In genomic region chr19:55545913-55546495, GRCh38 we compare ENCODE assay signal across 1 cellular context.
TF ChIP-seq lines count a peak whose summit lies in the region.

No MANE protein-coding gene starts in this region.

TF ChIP-seq in HepG2, 621 proteins besides CTCF, POLR2A, EP300 and RAD21:
- TF ChIP-seq, protein P1, sequence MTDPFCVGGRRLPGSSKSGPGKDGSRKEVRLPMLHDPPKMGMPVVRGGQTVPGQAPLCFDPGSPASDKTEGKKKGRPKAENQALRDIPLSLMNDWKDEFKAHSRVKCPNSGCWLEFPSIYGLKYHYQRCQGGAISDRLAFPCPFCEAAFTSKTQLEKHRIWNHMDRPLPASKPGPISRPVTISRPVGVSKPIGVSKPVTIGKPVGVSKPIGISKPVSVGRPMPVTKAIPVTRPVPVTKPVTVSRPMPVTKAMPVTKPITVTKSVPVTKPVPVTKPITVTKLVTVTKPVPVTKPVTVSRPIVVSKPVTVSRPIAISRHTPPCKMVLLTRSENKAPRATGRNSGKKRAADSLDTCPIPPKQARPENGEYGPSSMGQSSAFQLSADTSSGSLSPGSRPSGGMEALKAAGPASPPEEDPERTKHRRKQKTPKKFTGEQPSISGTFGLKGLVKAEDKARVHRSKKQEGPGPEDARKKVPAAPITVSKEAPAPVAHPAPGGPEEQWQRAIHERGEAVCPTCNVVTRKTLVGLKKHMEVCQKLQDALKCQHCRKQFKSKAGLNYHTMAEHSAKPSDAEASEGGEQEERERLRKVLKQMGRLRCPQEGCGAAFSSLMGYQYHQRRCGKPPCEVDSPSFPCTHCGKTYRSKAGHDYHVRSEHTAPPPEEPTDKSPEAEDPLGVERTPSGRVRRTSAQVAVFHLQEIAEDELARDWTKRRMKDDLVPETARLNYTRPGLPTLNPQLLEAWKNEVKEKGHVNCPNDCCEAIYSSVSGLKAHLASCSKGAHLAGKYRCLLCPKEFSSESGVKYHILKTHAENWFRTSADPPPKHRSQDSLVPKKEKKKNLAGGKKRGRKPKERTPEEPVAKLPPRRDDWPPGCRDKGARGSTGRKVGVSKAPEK (CRISPR knock-in tag; IDR thresholded peaks at IDR 0.05; ENCODE audit: borderline replicate concordance), result no peak
- no peak for TF ChIP-seq BORCS8-MEF2B (CRISPR knock-in tag; IDR thresholded peaks at IDR 0.05)
- no peak for TF ChIP-seq MBNL3 (CRISPR knock-in tag; conservative IDR thresholded peaks at IDR 0.05)
- TF ChIP-seq XRCC5 (optimal IDR thresholded peaks at IDR 0.05; ENCODE audit: low read length), result no peak
- no peak for TF ChIP-seq ONECUT2 (CRISPR knock-in tag; IDR thresholded peaks at IDR 0.05)
- TF ChIP-seq FOSL2 (CRISPR knock-in tag; IDR thresholded peaks at IDR 0.05), result 0 out of 2 replicates have a peak, but pooled peaks have one; percentile 17
- no peak for TF ChIP-seq HOXA7 (CRISPR knock-in tag; IDR thresholded peaks at IDR 0.05)
- no peak for TF ChIP-seq NCOA2 (CRISPR knock-in tag; IDR thresholded peaks at IDR 0.05)
- TF ChIP-seq, protein P2, sequence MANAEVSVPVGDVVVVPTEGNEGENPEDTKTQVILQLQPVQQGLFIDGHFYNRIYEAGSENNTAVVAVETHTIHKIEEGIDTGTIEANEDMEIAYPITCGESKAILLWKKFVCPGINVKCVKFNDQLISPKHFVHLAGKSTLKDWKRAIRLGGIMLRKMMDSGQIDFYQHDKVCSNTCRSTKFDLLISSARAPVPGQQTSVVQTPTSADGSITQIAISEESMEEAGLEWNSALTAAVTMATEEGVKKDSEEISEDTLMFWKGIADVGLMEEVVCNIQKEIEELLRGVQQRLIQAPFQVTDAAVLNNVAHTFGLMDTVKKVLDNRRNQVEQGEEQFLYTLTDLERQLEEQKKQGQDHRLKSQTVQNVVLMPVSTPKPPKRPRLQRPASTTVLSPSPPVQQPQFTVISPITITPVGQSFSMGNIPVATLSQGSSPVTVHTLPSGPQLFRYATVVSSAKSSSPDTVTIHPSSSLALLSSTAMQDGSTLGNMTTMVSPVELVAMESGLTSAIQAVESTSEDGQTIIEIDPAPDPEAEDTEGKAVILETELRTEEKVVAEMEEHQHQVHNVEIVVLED (CRISPR knock-in tag; IDR thresholded peaks at IDR 0.05; ENCODE audit: borderline replicate concordance), result no peak
- no peak for TF ChIP-seq SRY (CRISPR knock-in tag; IDR thresholded peaks at IDR 0.05)
- no peak for TF ChIP-seq MED1 (CRISPR knock-in tag; IDR thresholded peaks at IDR 0.05)
- TF ChIP-seq SAP130 (CRISPR knock-in tag; IDR thresholded peaks at IDR 0.05; ENCODE audit: low read depth), result peak; percentile 47; the same call in 1 of the 2 replicates
- no peak for TF ChIP-seq ZNF224 (CRISPR knock-in tag; IDR thresholded peaks at IDR 0.05)
- TF ChIP-seq MXD4 (CRISPR knock-in tag; IDR thresholded peaks at IDR 0.05), result no peak
- TF ChIP-seq, protein P3, sequence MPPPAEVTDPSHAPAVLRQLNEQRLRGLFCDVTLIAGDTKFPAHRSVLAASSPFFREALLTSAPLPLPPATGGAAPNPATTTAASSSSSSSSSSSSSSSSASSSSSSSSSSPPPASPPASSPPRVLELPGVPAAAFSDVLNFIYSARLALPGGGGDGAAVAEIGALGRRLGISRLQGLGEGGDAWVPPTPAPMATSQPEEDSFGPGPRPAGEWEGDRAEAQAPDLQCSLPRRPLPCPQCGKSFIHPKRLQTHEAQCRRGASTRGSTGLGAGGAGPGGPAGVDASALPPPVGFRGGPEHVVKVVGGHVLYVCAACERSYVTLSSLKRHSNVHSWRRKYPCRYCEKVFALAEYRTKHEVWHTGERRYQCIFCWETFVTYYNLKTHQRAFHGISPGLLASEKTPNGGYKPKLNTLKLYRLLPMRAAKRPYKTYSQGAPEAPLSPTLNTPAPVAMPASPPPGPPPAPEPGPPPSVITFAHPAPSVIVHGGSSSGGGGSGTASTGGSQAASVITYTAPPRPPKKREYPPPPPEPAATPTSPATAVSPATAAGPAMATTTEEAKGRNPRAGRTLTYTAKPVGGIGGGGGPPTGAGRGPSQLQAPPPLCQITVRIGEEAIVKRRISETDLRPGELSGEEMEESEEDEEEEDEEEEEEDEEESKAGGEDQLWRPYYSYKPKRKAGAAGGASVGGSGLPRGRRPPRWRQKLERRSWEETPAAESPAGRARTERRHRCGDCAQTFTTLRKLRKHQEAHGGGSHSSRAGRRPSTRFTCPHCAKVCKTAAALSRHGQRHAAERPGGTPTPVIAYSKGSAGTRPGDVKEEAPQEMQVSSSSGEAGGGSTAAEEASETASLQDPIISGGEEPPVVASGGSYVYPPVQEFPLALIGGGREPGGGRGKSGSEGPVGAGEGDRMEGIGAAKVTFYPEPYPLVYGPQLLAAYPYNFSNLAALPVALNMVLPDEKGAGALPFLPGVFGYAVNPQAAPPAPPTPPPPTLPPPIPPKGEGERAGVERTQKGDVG (CRISPR knock-in tag; IDR thresholded peaks at IDR 0.05; ENCODE audit: borderline replicate concordance), result no peak
- no peak for TF ChIP-seq SMAD3 (CRISPR knock-in tag; IDR thresholded peaks at IDR 0.05)
- 0 out of 2 replicates have a peak, but pooled peaks have one; percentile 15 for TF ChIP-seq GATAD2A (CRISPR knock-in tag; IDR thresholded peaks at IDR 0.05)
- no peak for TF ChIP-seq ZNF101 (CRISPR knock-in tag; IDR thresholded peaks at IDR 0.05; ENCODE audit: borderline replicate concordance, low read depth)
- TF ChIP-seq ZNF850 (CRISPR knock-in tag; conservative IDR thresholded peaks at IDR 0.05), result no peak
- TF ChIP-seq BRD4 (CRISPR knock-in tag; IDR thresholded peaks at IDR 0.05), result no peak
- no peak for TF ChIP-seq HDAC1 (CRISPR knock-in tag; IDR thresholded peaks at IDR 0.05)
- no peak for TF ChIP-seq ZBTB49 (CRISPR knock-in tag; IDR thresholded peaks at IDR 0.05; ENCODE audit: borderline replicate concordance)
- TF ChIP-seq TBX2 (CRISPR knock-in tag; IDR thresholded peaks at IDR 0.05; ENCODE audit: borderline replicate concordance), result no peak
- no peak for TF ChIP-seq SOX13 (IDR thresholded peaks at IDR 0.05)
- TF ChIP-seq SOX13 (CRISPR knock-in tag; conservative IDR thresholded peaks at IDR 0.05 in 1 of 2, IDR thresholded peaks at IDR 0.05 in 1 of 2), result 0 out of 4 replicates have a peak, but pooled peaks of 1 of the 2 experiments have one; percentile 26
- no peak for TF ChIP-seq REPIN1 (CRISPR knock-in tag; IDR thresholded peaks at IDR 0.05; ENCODE audit: borderline replicate concordance, low read depth)
- TF ChIP-seq SETDB1 (CRISPR knock-in tag; IDR thresholded peaks at IDR 0.05; ENCODE audit: borderline replicate concordance), result no peak
- no peak for TF ChIP-seq HNRNPL (IDR thresholded peaks at IDR 0.05; ENCODE audit: low read depth, low read length)
- no peak for TF ChIP-seq MXI1 (IDR thresholded peaks at IDR 0.05; ENCODE audit: borderline replicate concordance, low read depth, low read length)
- no peak for TF ChIP-seq ZNF775 (CRISPR knock-in tag; IDR thresholded peaks at IDR 0.05; ENCODE audit: borderline replicate concordance)
- TF ChIP-seq ZNF709 (CRISPR knock-in tag; IDR thresholded peaks at IDR 0.05), result no peak
